15 cellular contexts compared by ENCODE assay signal in the genomic region with DNA sequence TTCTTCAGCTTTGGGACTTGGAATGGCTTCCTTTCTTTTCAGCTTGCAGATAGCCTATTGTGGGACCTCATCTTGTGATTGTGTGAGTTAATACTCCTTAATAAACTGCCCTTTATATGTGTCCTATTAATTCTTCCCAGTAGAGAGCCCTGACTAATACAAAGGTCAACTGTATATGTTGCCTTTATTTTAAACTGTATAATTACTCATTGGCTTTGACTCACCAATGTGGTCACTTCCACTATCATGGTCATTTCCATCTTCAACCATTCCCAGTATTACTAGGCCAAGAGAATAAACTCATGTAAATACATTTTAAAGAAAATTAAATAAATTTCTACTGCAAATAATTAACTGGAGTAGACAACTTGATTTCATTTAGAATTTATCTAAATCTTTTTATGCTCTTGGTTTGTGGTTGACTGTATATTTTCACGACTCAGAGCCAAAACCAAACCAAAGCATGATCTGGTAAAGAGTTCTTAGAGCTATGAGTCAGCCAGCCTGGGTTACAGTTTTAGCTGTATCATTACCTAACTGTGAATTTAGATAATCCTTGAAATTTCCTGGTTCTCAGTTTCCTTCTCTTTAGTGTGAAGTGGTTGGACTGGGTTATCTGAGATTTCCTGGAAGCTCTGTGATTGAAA.
DNase-seq lines count a peak whose midpoint lies in the region; ATAC-seq and TF ChIP-seq lines count a peak whose summit lies in the region.
"Had no signal": no experiment of that assay in that cellular context is flagged by ENCODE, and none has a peak within 500 bp of the region (broad histone marks: within the 10 kb centered on the region; RNA-seq: fewer than 3 reads in every experiment).

No MANE protein-coding gene starts in this region.

- CTCF ChIA-PET in AG04450 (lab: Charles Lee): interaction anchor here (0.7 to 4.7 kb wide), 2 partner anchors 20 to 31 kb away, joined by 3 to 27 read pairs; no protein-coding TSS in a partner anchor

- H3K27ac ChIP-seq in AG04450 (ENCODE audit: low read depth, low read length) (no peak overlapping the region), coronary artery (no peak overlapping the region)
- H3K27ac ChIP-seq: left ventricle myocardium inferior had no signal

- H3K4me3 ChIP-seq in AG04450 (ENCODE audit: low read depth, low read length) (no peak overlapping the region), astrocyte of the cerebellum (ENCODE audit: low read depth, low read length) (no peak overlapping the region), coronary artery (no peak overlapping the region)
- H3K4me3 ChIP-seq: left ventricle myocardium inferior, SK-N-MC had no signal

- no peaks in the 10 kb centered on the region for H3K27me3 ChIP-seq in AG04450 (ENCODE audit: control insufficient read depth, insufficient read depth, low read length)

- ATAC-seq in HG03342 (IDR thresholded peaks at IDR 0.05; ENCODE audit: unreplicated experiment) (no peak), HG03378 (IDR thresholded peaks at IDR 0.05; ENCODE audit: unreplicated experiment) (no peak)

- in situ Hi-C loops in astrocyte of the cerebellum (cut with HindIII; ENCODE audit: low sequenced_read_pairs): no loop called here

- TF ChIP-seq CTCF in AG04450 (IDR thresholded peaks at IDR 0.05; ENCODE audit: low read depth, low read length) (no peak), astrocyte of the cerebellum (IDR thresholded peaks at IDR 0.05; ENCODE audit: low read depth, low read length, missing control alignments) (no peak), coronary artery (IDR thresholded peaks at IDR 0.05) (no peak)

- DNase-seq in AG04450 (ENCODE audit: low read depth, low spot score) (peak; percentile 58), HS-5 (ENCODE audit: low read depth) (peak; percentile 68), astrocyte of the cerebellum (ENCODE audit: low read depth) (peak; percentile 74), inferior parietal cortex (ENCODE audit: extremely low spot score) (peak; percentile 20), coronary artery (ENCODE audit: low spot score) (no peak), NCI-H82 (lab: John Stamatoyannopoulos, UW) (no peak)
- DNase-seq: activated T-cell treated with anti-CD3 and anti-CD28 coated beads, Interleukin-2, amount 50 U/mL, for 1 hour; caudate nucleus; left ventricle myocardium inferior; NCI-H1436; NCI-H69; stimulated activated CD8-positive, alpha-beta memory T cell treated with anti-CD3 and anti-CD28 coated beads, Interleukin-4, amount 100 ng/mL, for 48 hours had no signal

- POLR2A ChIA-PET in AG04450 (lab: Yijun Ruan, JAX): interaction anchor here (1.0 kb wide), 1 partner anchor 66 kb away, joined by 3 read pairs; no protein-coding TSS in a partner anchor

- H3K9me3 ChIP-seq in AG04450 (ENCODE audit: control insufficient read depth, insufficient read depth, low read length): no peaks in the 10 kb centered on the region

Comparison
In these comparisons a context has a peak if more than half of its experiments do, and no peak if none do; other contexts are left out.
1. DNase-seq: peak in AG04450 (single experiment), HS-5 (single experiment), astrocyte of the cerebellum (single experiment) and inferior parietal cortex (single experiment); none in coronary artery (single experiment) and NCI-H82 (single experiment).